In the genomic region with DNA sequence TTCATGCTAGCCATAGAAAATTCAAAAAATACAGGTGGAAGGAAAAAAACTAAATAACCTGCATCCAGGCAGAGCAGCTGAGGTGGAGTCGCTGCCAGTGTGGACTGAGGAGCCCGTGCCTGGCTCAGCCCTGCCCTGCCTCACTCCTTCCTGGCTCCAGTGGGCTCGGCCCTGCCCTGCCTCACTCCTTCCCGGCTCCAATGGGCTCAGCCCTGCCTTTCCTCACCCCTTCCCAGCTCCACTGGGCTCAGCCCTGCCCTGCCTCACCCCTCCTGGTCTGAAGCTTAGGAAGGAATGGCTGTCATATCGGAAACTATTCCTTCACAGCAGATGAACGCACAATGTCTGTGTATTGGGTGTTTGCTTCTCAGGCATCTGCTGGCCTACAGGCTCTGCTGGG, we compare ENCODE assay signal across 18 cellular contexts.
"Had no signal": no experiment of that assay in that cellular context is flagged by ENCODE, and none has a peak within 500 bp of the region (broad histone marks: within the 10 kb centered on the region; RNA-seq: fewer than 3 reads in every experiment).

No MANE protein-coding gene starts in this region.

- H3K27me3 ChIP-seq: body of pancreas, cardiac muscle cell, tibial nerve had no signal

- H3K27ac ChIP-seq: body of pancreas, cardiac muscle cell, gastrocnemius medialis, tibial nerve had no signal

- H3K36me3 ChIP-seq: cardiac muscle cell, gastrocnemius medialis, tibial nerve had no signal

- H3K4me1 ChIP-seq: body of pancreas, gastrocnemius medialis had no signal

- H3K4me3 Mint-ChIP-seq: activated naive CD4-positive, alpha-beta T cell treated with anti-CD3 and anti-CD28 coated beads for 36 hours; activated T-cell treated with anti-CD3 and anti-CD28 coated beads, Interleukin-2, amount 50 U/mL, for 72 hours; memory B cell; nephron progenitor cell; WTC11 had no signal

- H3K4me1 Mint-ChIP-seq: memory B cell had no signal

- ATAC-seq: activated T-cell treated with anti-CD3 and anti-CD28 coated beads, Interleukin-2, amount 50 U/mL, for 72 hours; gastrocnemius medialis; left colon; WTC11 had no signal

- H3K9me3 ChIP-seq: body of pancreas, gastrocnemius medialis, tibial nerve had no signal

- H3K27me3 Mint-ChIP-seq: memory B cell had no signal

- H3K9me3 Mint-ChIP-seq: activated naive CD4-positive, alpha-beta T cell treated with anti-CD3 and anti-CD28 coated beads for 36 hours; activated T-cell treated with anti-CD3 and anti-CD28 coated beads, Interleukin-2, amount 50 U/mL, for 72 hours; memory B cell; WTC11 had no signal

- H3K4me3 ChIP-seq: body of pancreas, cardiac muscle cell, gastrocnemius medialis, tibial nerve had no signal

- H3K36me3 Mint-ChIP-seq: memory B cell, WTC11 had no signal

- DNase-seq: activated effector memory CD4-positive, alpha-beta T cell treated with Interleukin-2 at 50 U/mL for 16 hours; activated naive CD4-positive, alpha-beta T cell treated with anti-CD3 and anti-CD28 coated beads for 36 hours; activated T-cell treated with anti-CD3 and anti-CD28 coated beads, Interleukin-2, amount 50 U/mL, for 72 hours; amygdala; gastrocnemius medialis; nephron progenitor cell; nucleus accumbens; posterior cingulate gyrus; stimulated activated CD4-positive, alpha-beta T cell treated with anti-CD3 and anti-CD28 coated beads, Interleukin-2, amount 100 ng/mL, for 48 hours; stimulated activated CD8-positive, alpha-beta memory T cell treated with anti-CD3 and anti-CD28 coated beads, Interleukin-4, amount 100 ng/mL, for 48 hours; stimulated activated naive CD4-positive, alpha-beta T cell; T-helper 1 cell had no signal
